In genomic region chr20:35562541-35563110, GRCh38 we compare ENCODE assay signal across 39 cellular contexts. TPM values are rescaled to one million over a fixed set of nuclear protein-coding genes. Genes with fewer than 3 reads are reported as not detected.
"Had no signal": no experiment of that assay in that cellular context is flagged by ENCODE, and none has a peak within 500 bp of the region (broad histone marks: within the 10 kb centered on the region; RNA-seq: fewer than 3 reads in every experiment).

No MANE protein-coding gene starts in this region.

- H3K9me3 Mint-ChIP-seq: activated B cell treated with CpG ODN at 0.5 μM for 24 hours; activated CD4-positive, alpha-beta memory T cell treated with anti-CD3 and anti-CD28 coated beads, Interleukin-2, amount 10 ng/mL, durations not matched to agents 7 days and 5 days; activated CD4-positive, alpha-beta T cell treated with anti-CD3 and anti-CD28 coated beads, Interleukin-2, amount 10 ng/mL, durations not matched to agents 24 days and 14 days; activated naive CD4-positive, alpha-beta T cell treated with anti-CD3 and anti-CD28 coated beads for 36 hours; activated naive CD4-positive, alpha-beta T cell treated with anti-CD3 and anti-CD28 coated beads, Interleukin-2, amount 50 U/mL, for 24 hours; activated naive CD8-positive, alpha-beta T cell treated with anti-CD3 and anti-CD28 coated beads for 36 hours; activated naive CD8-positive, alpha-beta T cell treated with anti-CD3 and anti-CD28 coated beads, Interleukin-2, amount 50 U/mL, for 24 hours; activated T-cell treated with anti-CD3 and anti-CD28 coated beads, Interleukin-2, amount 50 U/mL, for 24 hours; activated T-cell treated with anti-CD3 and anti-CD28 coated beads, Interleukin-2, amount 50 U/mL, for 72 hours; brain; dendritic cell treated with granulocyte-macrophage colony-stimulating factor and Interleukin-4, amounts not matched to agents 40 ng/mL and 50 ng/mL, for 4 days; effector memory CD8-positive, alpha-beta T cell; T-helper 2 cell treated with Interferon-gamma antibody and Interleukin-4, amounts not matched to agents 5 μg/mL and 100 μg/mL, for 36 hours had no signal

- H3K27ac Mint-ChIP-seq: activated B cell treated with CpG ODN at 0.5 μM for 24 hours; activated CD4-positive, alpha-beta memory T cell treated with anti-CD3 and anti-CD28 coated beads, Interleukin-2, amount 10 ng/mL, durations not matched to agents 7 days and 5 days; activated CD4-positive, alpha-beta T cell treated with anti-CD3 and anti-CD28 coated beads, Interleukin-2, amount 10 ng/mL, durations not matched to agents 24 days and 14 days; activated naive CD4-positive, alpha-beta T cell treated with anti-CD3 and anti-CD28 coated beads for 36 hours; activated naive CD4-positive, alpha-beta T cell treated with anti-CD3 and anti-CD28 coated beads, Interleukin-2, amount 50 U/mL, for 24 hours; activated naive CD8-positive, alpha-beta T cell treated with anti-CD3 and anti-CD28 coated beads for 36 hours; activated naive CD8-positive, alpha-beta T cell treated with anti-CD3 and anti-CD28 coated beads, Interleukin-2, amount 50 U/mL, for 24 hours; activated T-cell treated with anti-CD3 and anti-CD28 coated beads, Interleukin-2, amount 50 U/mL, for 72 hours; dendritic cell treated with granulocyte-macrophage colony-stimulating factor and Interleukin-4, amounts not matched to agents 40 ng/mL and 50 ng/mL, for 4 days; effector memory CD8-positive, alpha-beta T cell; T-helper 17 cell; T-helper 2 cell treated with Interferon-gamma antibody and Interleukin-4, amounts not matched to agents 5 μg/mL and 100 μg/mL, for 36 hours had no signal

- H3K27me3 Mint-ChIP-seq: activated B cell treated with CpG ODN at 0.5 μM for 24 hours; activated CD4-positive, alpha-beta T cell treated with anti-CD3 and anti-CD28 coated beads, Interleukin-2, amount 10 ng/mL, durations not matched to agents 24 days and 14 days; activated naive CD4-positive, alpha-beta T cell treated with anti-CD3 and anti-CD28 coated beads, Interleukin-2, amount 50 U/mL, for 24 hours; activated naive CD8-positive, alpha-beta T cell treated with anti-CD3 and anti-CD28 coated beads for 36 hours; activated T-cell treated with anti-CD3 and anti-CD28 coated beads, Interleukin-2, amount 50 U/mL, for 24 hours had no signal

- H3K4me3 Mint-ChIP-seq: activated B cell treated with CpG ODN at 0.5 μM for 24 hours; activated CD4-positive, alpha-beta memory T cell treated with anti-CD3 and anti-CD28 coated beads, Interleukin-2, amount 10 ng/mL, durations not matched to agents 7 days and 5 days; activated CD4-positive, alpha-beta T cell treated with anti-CD3 and anti-CD28 coated beads, Interleukin-2, amount 10 ng/mL, durations not matched to agents 24 days and 14 days; activated naive CD4-positive, alpha-beta T cell treated with anti-CD3 and anti-CD28 coated beads for 36 hours; activated naive CD4-positive, alpha-beta T cell treated with anti-CD3 and anti-CD28 coated beads, Interleukin-2, amount 50 U/mL, for 24 hours; activated naive CD8-positive, alpha-beta T cell treated with anti-CD3 and anti-CD28 coated beads for 36 hours; activated naive CD8-positive, alpha-beta T cell treated with anti-CD3 and anti-CD28 coated beads, Interleukin-2, amount 50 U/mL, for 24 hours; activated T-cell treated with anti-CD3 and anti-CD28 coated beads, Interleukin-2, amount 50 U/mL, for 24 hours; activated T-cell treated with anti-CD3 and anti-CD28 coated beads, Interleukin-2, amount 50 U/mL, for 72 hours; brain; dendritic cell treated with granulocyte-macrophage colony-stimulating factor and Interleukin-4, amounts not matched to agents 40 ng/mL and 50 ng/mL, for 4 days; effector memory CD8-positive, alpha-beta T cell; T-helper 17 cell; T-helper 2 cell treated with Interferon-gamma antibody and Interleukin-4, amounts not matched to agents 5 μg/mL and 100 μg/mL, for 36 hours had no signal

- H3K9me3 ChIP-seq: adrenal gland, ascending aorta, breast epithelium, esophagus muscularis mucosa, gastroesophageal sphincter, heart right ventricle had no signal

- H3K4me3 ChIP-seq: adrenal gland, ascending aorta, breast epithelium, cardiac muscle cell, coronary artery, esophagus muscularis mucosa, gastroesophageal sphincter, heart right ventricle, hepatocyte had no signal

- DNase-seq: activated B cell treated with CpG ODN at 0.5 μM for 24 hours; activated CD4-positive, alpha-beta memory T cell treated with anti-CD3 and anti-CD28 coated beads, Interleukin-2, amount 10 ng/mL, durations not matched to agents 7 days and 5 days; activated CD4-positive, alpha-beta T cell treated with anti-CD3 and anti-CD28 coated beads, Interleukin-2, amount 10 ng/mL, durations not matched to agents 24 days and 14 days; activated CD4-positive, alpha-beta T cell treated with anti-CD3 and anti-CD28 coated beads, Interleukin-2, amount 50 U/mL, for 4 hours; activated CD8-positive, alpha-beta memory T cell treated with anti-CD3 and anti-CD28 coated beads, Interleukin-2, amount 50 U/mL, for 48 hours; activated naive CD4-positive, alpha-beta T cell treated with anti-CD3 and anti-CD28 coated beads for 36 hours; activated naive CD8-positive, alpha-beta T cell treated with anti-CD3 and anti-CD28 coated beads for 36 hours; activated naive CD8-positive, alpha-beta T cell treated with anti-CD3 and anti-CD28 coated beads, Interleukin-2, amount 50 U/mL, for 24 hours; activated T-cell treated with anti-CD3 and anti-CD28 coated beads for 4 hours; activated T-cell treated with anti-CD3 and anti-CD28 coated beads, Interleukin-2, amount 50 U/mL, for 24 hours; activated T-cell treated with anti-CD3 and anti-CD28 coated beads, Interleukin-2, amount 50 U/mL, for 72 hours; adrenal gland; amygdala; central memory CD4-positive, alpha-beta T cell; cerebellar nuclear complex; effector CD4-positive, alpha-beta T cell; effector memory CD8-positive, alpha-beta T cell; erythroblast; foreskin melanocyte; heart right ventricle; T-helper 1 cell; T-helper 17 cell; T1000; WERI-Rb-1 had no signal

- ATAC-seq: activated CD4-positive, CD25-positive, alpha-beta regulatory T cell treated with anti-CD3 and anti-CD28 coated beads, Interleukin-2, amount 50 U/mL, for 24 hours; activated naive CD8-positive, alpha-beta T cell treated with anti-CD3 and anti-CD28 coated beads, Interleukin-2, amount 50 U/mL, for 24 hours; activated T-cell treated with anti-CD3 and anti-CD28 coated beads, Interleukin-2, amount 50 U/mL, for 72 hours; effector memory CD8-positive, alpha-beta T cell; gastroesophageal sphincter; heart right ventricle; T-helper 17 cell had no signal

- H3K4me1 Mint-ChIP-seq: activated B cell treated with CpG ODN at 0.5 μM for 24 hours; activated CD4-positive, alpha-beta memory T cell treated with anti-CD3 and anti-CD28 coated beads, Interleukin-2, amount 10 ng/mL, durations not matched to agents 7 days and 5 days; activated CD4-positive, alpha-beta T cell treated with anti-CD3 and anti-CD28 coated beads, Interleukin-2, amount 10 ng/mL, durations not matched to agents 24 days and 14 days; activated naive CD4-positive, alpha-beta T cell treated with anti-CD3 and anti-CD28 coated beads, Interleukin-2, amount 50 U/mL, for 24 hours; activated naive CD8-positive, alpha-beta T cell treated with anti-CD3 and anti-CD28 coated beads for 36 hours; activated naive CD8-positive, alpha-beta T cell treated with anti-CD3 and anti-CD28 coated beads, Interleukin-2, amount 50 U/mL, for 24 hours; brain had no signal

- H3K36me3 ChIP-seq: WERI-Rb-1 had no signal

- H3K27ac ChIP-seq: adrenal gland, ascending aorta, breast epithelium, cardiac muscle cell, coronary artery, esophagus muscularis mucosa, gastroesophageal sphincter, heart right ventricle, hepatocyte, WERI-Rb-1 had no signal

- H3K4me1 ChIP-seq: adrenal gland, ascending aorta, breast epithelium, esophagus muscularis mucosa, gastroesophageal sphincter, heart right ventricle had no signal

- H3K27me3 ChIP-seq: adrenal gland, ascending aorta, breast epithelium, cardiac muscle cell, esophagus muscularis mucosa, gastroesophageal sphincter, heart right ventricle, hepatocyte had no signal

- H3K36me3 Mint-ChIP-seq: activated naive CD8-positive, alpha-beta T cell treated with anti-CD3 and anti-CD28 coated beads for 36 hours had no signal

RNA-seq across cellular contexts. Expression of gene C20orf173, which starts 33.2 kb away (rescaled TPM):
- total RNA-seq: activated B cell treated with CpG ODN at 0.5 μM for 24 hours; activated CD4-positive, alpha-beta memory T cell treated with anti-CD3 and anti-CD28 coated beads, Interleukin-2, amount 10 ng/mL, durations not matched to agents 7 days and 5 days; activated CD4-positive, alpha-beta T cell treated with anti-CD3 and anti-CD28 coated beads, Interleukin-2, amount 10 ng/mL, durations not matched to agents 24 days and 14 days; activated naive CD4-positive, alpha-beta T cell treated with anti-CD3 and anti-CD28 coated beads for 36 hours; activated naive CD8-positive, alpha-beta T cell treated with anti-CD3 and anti-CD28 coated beads for 36 hours; activated T-cell treated with anti-CD3 and anti-CD28 coated beads, Interleukin-2, amount 50 U/mL, for 72 hours; adrenal gland; ascending aorta; breast epithelium; cardiac muscle cell; esophagus muscularis mucosa; fibroblast of lung; fibroblast of villous mesenchyme; gastroesophageal sphincter; glomerular endothelial cell; heart right ventricle; hepatocyte; T-helper 17 cell had no signal
- polyA plus RNA-seq: adrenal gland, cardiac muscle cell, fibroblast of lung, heart right ventricle, hepatocyte had no signal
